In genomic region chr15:90718232-90718631, GRCh38 we compare ENCODE assay signal across 9 cellular contexts. TPM values are rescaled to one million over a fixed set of nuclear protein-coding genes. Genes with fewer than 3 reads are reported as not detected.
DNase-seq lines count a peak whose midpoint lies in the region; ATAC-seq, FAIRE-seq and TF ChIP-seq lines count a peak whose summit lies in the region.
"Had no signal": no experiment of that assay in that cellular context is flagged by ENCODE, and none has a peak within 500 bp of the region (broad histone marks: within the 10 kb centered on the region; RNA-seq: fewer than 3 reads in every experiment).

No MANE protein-coding gene starts in this region.

- CTCF ChIA-PET in PC-3 (lab: Charles Lee) (no interaction called here), endothelial cell of umbilical vein (lab: Charles Lee) (interaction anchor here (1.1 to 2.9 kb wide), 2 partner anchors 152 to 168 kb away, joined by 3 to 29 read pairs; no protein-coding TSS in a partner anchor)

- H3K27me3 ChIP-seq in PC-3 (ENCODE audit: low read length), result no peaks in the 10 kb centered on the region
- H3K27me3 ChIP-seq in endothelial cell of umbilical vein (ENCODE audit: control insufficient read depth in 2 of 2, insufficient read depth in 2 of 2, low read length in 2 of 2), result no peaks in the 10 kb centered on the region
- no peaks in the 10 kb centered on the region for H3K27me3 ChIP-seq in gastrocnemius medialis

- in situ Hi-C loops in gastrocnemius medialis (cut with MboI; ENCODE audit: low sequenced_read_pairs in 4 of 4), result loop anchor here in 2 of 4 donors (25.0 kb wide), 1 partner anchor 169 kb away; the partner anchor contains the start of gene FES (in 2 of the 2)

- H2AFZ ChIP-seq in PC-3 (ENCODE audit: low read length), result no peak overlapping the region
- H2AFZ ChIP-seq in endothelial cell of umbilical vein (ENCODE audit: low read depth, low read length), result no peak overlapping the region

- DNase-seq in activated CD4-positive, alpha-beta T cell treated with anti-CD3 and anti-CD28 coated beads, Interleukin-2, amount 10 ng/mL, durations not matched to agents 24 days and 14 days, result peak; percentile 64
- DNase-seq in activated CD4-positive, alpha-beta T cell treated with anti-CD3 and anti-CD28 coated beads, Interleukin-2, amount 50 U/mL, for 1 hour, result no peak
- no peak for DNase-seq in PC-3
- DNase-seq in endothelial cell of umbilical vein (ENCODE audit: low read depth, low spot score), result no peak
- peak in 1 of 2 donors; percentile 6 for DNase-seq in gastrocnemius medialis
- no peak for DNase-seq in Ammon's horn (ENCODE audit: low spot score)
- no peak for DNase-seq in frontal cortex (ENCODE audit: low spot score in 2 of 2)
- DNase-seq: NCI-H187 treated with DMSO at 0.1 percent for 48 hours had no signal

- BruUV-seq in PC-3 (replicated peaks; lab: Mats Ljungman, UMichigan), result no TSS peak
- BruUV-seq in endothelial cell of umbilical vein (replicated peaks; lab: Mats Ljungman, UMichigan), result no TSS peak

- POLR2A ChIA-PET in PC-3 (lab: Charles Lee; ENCODE audit: unreplicated experiment), result no interaction called here
- POLR2A ChIA-PET in endothelial cell of umbilical vein (lab: Charles Lee), result no interaction called here

- dilution Hi-C loops in endothelial cell of umbilical vein (cut with MboI; ENCODE audit: extremely low pct_ligation_motif_present, low sequenced_read_pairs), result no loop called here

- peak overlapping the region; percentile 96 for H3K27ac Mint-ChIP-seq in activated CD4-positive, alpha-beta T cell treated with anti-CD3 and anti-CD28 coated beads, Interleukin-2, amount 10 ng/mL, durations not matched to agents 24 days and 14 days

- no peak for TF ChIP-seq CTCF in PC-3 (conservative IDR thresholded peaks at IDR 0.05; ENCODE audit: low read depth, low read length)
- TF ChIP-seq CTCF in endothelial cell of umbilical vein (IDR thresholded peaks at IDR 0.05; ENCODE audit: extremely low read depth in 1 of 2, insufficient read depth in 1 of 2, low read depth in 1 of 2, low read length in 2 of 2), result no peak
- TF ChIP-seq CTCF in gastrocnemius medialis (IDR thresholded peaks at IDR 0.05 in 4 of 5, conservative IDR thresholded peaks at IDR 0.05 in 1 of 5), result no peak

- H3K27me3 Mint-ChIP-seq in activated CD4-positive, alpha-beta T cell treated with anti-CD3 and anti-CD28 coated beads, Interleukin-2, amount 10 ng/mL, durations not matched to agents 24 days and 14 days, result no peaks in the 10 kb centered on the region

- H3K4me3 ChIP-seq in PC-3 (ENCODE audit: low read length) (peak overlapping the region; percentile 75), endothelial cell of umbilical vein (replicated peaks in 1 of 3; ENCODE audit: insufficient read depth in 1 of 3, low read depth in 1 of 3, low read length in 3 of 3) (peak overlapping the region in 2 of 3 experiments; percentile 61 to 85), gastrocnemius medialis (no peak overlapping the region)

- peaks cover 27% of the 10 kb centered on the region for H3K4me1 Mint-ChIP-seq in activated CD4-positive, alpha-beta T cell treated with anti-CD3 and anti-CD28 coated beads, Interleukin-2, amount 10 ng/mL, durations not matched to agents 24 days and 14 days

- no peak for TF ChIP-seq POLR2A in endothelial cell of umbilical vein (IDR thresholded peaks at IDR 0.05; ENCODE audit: low read depth, low read length)
- TF ChIP-seq POLR2A in gastrocnemius medialis (IDR thresholded peaks at IDR 0.05), result no peak

- H3K36me3 ChIP-seq in PC-3 (ENCODE audit: low read depth, low read length) (no peaks in the 10 kb centered on the region), endothelial cell of umbilical vein (ENCODE audit: control insufficient read depth in 2 of 2, extremely low read depth in 1 of 2, insufficient read depth in 2 of 2, low read length in 2 of 2) (no peaks in the 10 kb centered on the region), gastrocnemius medialis (no peaks in the 10 kb centered on the region)

- no peaks in the 10 kb centered on the region for H3K9me2 ChIP-seq in PC-3 (replicated peaks; ENCODE audit: low read length)

- H3K4me1 ChIP-seq in PC-3 (ENCODE audit: insufficient read depth, low read length) (peaks cover 5% of the 10 kb centered on the region; the same call in 1 of the 2 replicates), endothelial cell of umbilical vein (ENCODE audit: control insufficient read depth, extremely low read depth, insufficient read depth, low read length) (peaks cover 15% of the 10 kb centered on the region), gastrocnemius medialis (peaks cover 9 to 17% of the 10 kb centered on the region in 2 donors)

- H3K27ac ChIP-seq in PC-3 (ENCODE audit: low read length) (no peak overlapping the region), endothelial cell of umbilical vein (ENCODE audit: insufficient read depth, low read depth, low read length) (no peak overlapping the region), gastrocnemius medialis (peak overlapping the region in 3 of 4 donors; percentile 90 to 95 (median 92))

- H3K4me2 ChIP-seq in PC-3 (ENCODE audit: low read length) (peak overlapping the region; percentile 88), endothelial cell of umbilical vein (ENCODE audit: insufficient read depth, low read length) (peak overlapping the region; percentile 91)

- no peaks in the 10 kb centered on the region for H4K20me1 ChIP-seq in PC-3 (ENCODE audit: low read length)
- no peaks in the 10 kb centered on the region for H4K20me1 ChIP-seq in endothelial cell of umbilical vein (replicated peaks; ENCODE audit: control insufficient read depth, extremely low read depth, insufficient read depth, low read length)

- no peaks in the 10 kb centered on the region for H3K9me1 ChIP-seq in endothelial cell of umbilical vein (replicated peaks; ENCODE audit: control insufficient read depth, extremely low read depth, insufficient read depth, low read length)

- H3K4me3 Mint-ChIP-seq in activated CD4-positive, alpha-beta T cell treated with anti-CD3 and anti-CD28 coated beads, Interleukin-2, amount 10 ng/mL, durations not matched to agents 24 days and 14 days, result peak overlapping the region; percentile 88

- ATAC-seq in PC-3, result no peak
- peak in 1 of 2 donors; percentile 34 for ATAC-seq in gastrocnemius medialis
- ATAC-seq in GM19324 (IDR thresholded peaks at IDR 0.05; ENCODE audit: low FRiP score, unreplicated experiment), result no peak

- H3K79me2 ChIP-seq in PC-3 (ENCODE audit: low read length) (peaks cover 38% of the 10 kb centered on the region), endothelial cell of umbilical vein (ENCODE audit: control insufficient read depth, insufficient read depth, low read length) (peaks cover 28% of the 10 kb centered on the region)

- H3K9me3 Mint-ChIP-seq in activated CD4-positive, alpha-beta T cell treated with anti-CD3 and anti-CD28 coated beads, Interleukin-2, amount 10 ng/mL, durations not matched to agents 24 days and 14 days, result no peaks in the 10 kb centered on the region

- FAIRE-seq in endothelial cell of umbilical vein (lab: Jason Lieb, UNC) (no peak), frontal cortex (lab: Jason Lieb, UNC) (no peak)

- H3K9ac ChIP-seq in PC-3 (ENCODE audit: low read length) (peak overlapping the region; percentile 86), endothelial cell of umbilical vein (replicated peaks; ENCODE audit: extremely low read depth, insufficient read depth, low read length) (peak overlapping the region; percentile 68)

- intact Hi-C loops in activated CD4-positive, alpha-beta T cell treated with anti-CD3 and anti-CD28 coated beads, Interleukin-2, amount 10 ng/mL, durations not matched to agents 24 days and 14 days (cut with micrococcal nuclease), result loop anchor here (10.0 kb wide), 1 partner anchor 153 kb away; no protein-coding TSS in a partner anchor
- intact Hi-C loops in PC-3 (cut with micrococcal nuclease), result loop anchor here (5.0 kb wide), 2 partner anchors 154 to 169 kb away; no protein-coding TSS in a partner anchor
- intact Hi-C loops in endothelial cell of umbilical vein (cut with micrococcal nuclease), result no loop called here
- intact Hi-C loops in gastrocnemius medialis (cut with DNase I; ENCODE audit: low total_unique reads), result loop anchor here (5.0 kb wide), 1 partner anchor 214 kb away; the partner anchor contains the start of gene HDDC3

- H3K9me3 ChIP-seq in PC-3 (ENCODE audit: low read length), result no peaks in the 10 kb centered on the region
- no peaks in the 10 kb centered on the region for H3K9me3 ChIP-seq in endothelial cell of umbilical vein (replicated peaks; ENCODE audit: control insufficient read depth, insufficient read depth, low read length)
- H3K9me3 ChIP-seq in gastrocnemius medialis, result no peaks in the 10 kb centered on the region

- H3K36me3 Mint-ChIP-seq in activated CD4-positive, alpha-beta T cell treated with anti-CD3 and anti-CD28 coated beads, Interleukin-2, amount 10 ng/mL, durations not matched to agents 24 days and 14 days (ENCODE audit: low read depth), result peaks cover 10% of the 10 kb centered on the region

- H3F3A ChIP-seq in PC-3 (ENCODE audit: low read length, unreplicated experiment), result no peaks in the 10 kb centered on the region

TF ChIP-seq in endothelial cell of umbilical vein, 7 proteins besides CTCF, POLR2A, EP300 and RAD21:
- TF ChIP-seq MYC (IDR thresholded peaks at IDR 0.05; ENCODE audit: low read depth, low read length) (no peak), MAX (IDR thresholded peaks at IDR 0.05; ENCODE audit: insufficient read depth, insufficient read length) (no peak)

RNA-seq across cellular contexts. Expression of gene BLM, which starts 1.1 kb away (rescaled TPM):
- 64.1 and 66.4 TPM in 2 replicates for total RNA-seq in activated CD4-positive, alpha-beta T cell treated with anti-CD3 and anti-CD28 coated beads, Interleukin-2, amount 10 ng/mL, durations not matched to agents 24 days and 14 days
- total RNA-seq in PC-3 (2014; rRNA removed), result 10.3 and 18.7 TPM in 2 replicates
- total RNA-seq in endothelial cell of umbilical vein, result 17.3 and 18.6 TPM in 2 replicates
- 3.2 and 3.8 TPM in 2 replicates for polyA plus RNA-seq in endothelial cell of umbilical vein
- polyA plus RNA-seq in endothelial cell of umbilical vein (2011; cell fraction: cytosol; rRNA removed), result 4.4 and 5.0 TPM in 2 replicates
- 11.0 and 16.9 TPM in 2 replicates for polyA plus RNA-seq in endothelial cell of umbilical vein (2011; cell fraction: nucleus; rRNA removed)
- 4.4 and 6.8 TPM in 2 replicates for polyA plus RNA-seq in endothelial cell of umbilical vein (2012)
- 12.0 and 16.0 TPM in 2 replicates for polyA minus RNA-seq in endothelial cell of umbilical vein
- polyA minus RNA-seq in endothelial cell of umbilical vein (2011; cell fraction: cytosol; rRNA and poly(A)+ RNA removed), result 13.8 TPM
- polyA minus RNA-seq in endothelial cell of umbilical vein (2011; cell fraction: nucleus; rRNA and poly(A)+ RNA removed), result 4.9 and 16.2 TPM in 2 replicates
- total RNA-seq in gastrocnemius medialis, result 10 to 100 TPM; 11.6 to 18.2 (median 14.5) TPM
- 3.3 TPM for total RNA-seq in frontal cortex

Comparison
In these comparisons a context has a peak if more than half of its experiments do, and no peak if none do; other contexts are left out.
1. H3K27ac ChIP-seq: peak in gastrocnemius medialis (3 of 4); none in PC-3 (single experiment) and endothelial cell of umbilical vein (single experiment).
2. H3K4me3 ChIP-seq: peak in PC-3 (single experiment) and endothelial cell of umbilical vein (2 of 3); none in gastrocnemius medialis (0 of 4).